In genomic region chr2:158717366-158718195, GRCh38 we compare ENCODE assay signal across 1 cellular context.
TF ChIP-seq lines count a peak whose summit lies in the region.

No MANE protein-coding gene starts in this region.

TF ChIP-seq in H1, 55 proteins besides CTCF, POLR2A, EP300 and RAD21:
- TF ChIP-seq EGR1 (IDR thresholded peaks at IDR 0.05; ENCODE audit: borderline replicate concordance, low read depth, low read length) (no peak), POU5F1 (IDR thresholded peaks at IDR 0.05; ENCODE audit: low read depth, low read length) (no peak), MAX (IDR thresholded peaks at IDR 0.05) (no peak), KDM5A (IDR thresholded peaks at IDR 0.05; ENCODE audit: low read length) (no peak), RFX5 (IDR thresholded peaks at IDR 0.05; ENCODE audit: borderline replicate concordance, low read depth, low read length) (no peak), E2F6 (IDR thresholded peaks at IDR 0.05) (no peak)
